ENCODE assay signal across 8 cellular contexts in genomic region chrX:63275127-63275526, GRCh38.
DNase-seq lines count a peak whose midpoint lies in the region; ATAC-seq and TF ChIP-seq lines count a peak whose summit lies in the region.

No MANE protein-coding gene starts in this region.

- H2AFZ ChIP-seq in PC-9, result no peak overlapping the region

- no peak overlapping the region for H3K4me3 Mint-ChIP-seq in stimulated activated naive B cell treated with anti-CD40 and anti-IgM and Interleukin-4, amounts not matched to agents 10 μg/mL and 1 μg/mL and 100 μg/mL, for 72 hours

- H3K27ac ChIP-seq in PC-9, result no peak overlapping the region
- no peak overlapping the region for H3K27ac ChIP-seq in stomach

- no peaks in the 10 kb centered on the region for H3K9me3 ChIP-seq in PC-9 (ENCODE audit: insufficient read depth, low read depth)
- no peaks in the 10 kb centered on the region for H3K9me3 ChIP-seq in stomach

- no peaks in the 10 kb centered on the region for H3K79me2 ChIP-seq in PC-9 (ENCODE audit: low read depth)

- TF ChIP-seq EP300 in stomach (IDR thresholded peaks at IDR 0.05), result no peak

- H3K27me3 ChIP-seq in PC-9 (ENCODE audit: insufficient read depth, low read depth), result no peaks in the 10 kb centered on the region
- H3K27me3 ChIP-seq in stomach, result no peaks in the 10 kb centered on the region

- H4K20me1 ChIP-seq in PC-9 (ENCODE audit: insufficient read depth), result no peaks in the 10 kb centered on the region

- H3K4me1 ChIP-seq in PC-9 (replicated peaks; ENCODE audit: insufficient read depth), result no peaks in the 10 kb centered on the region
- no peaks in the 10 kb centered on the region for H3K4me1 ChIP-seq in stomach

- ATAC-seq in stimulated activated naive B cell treated with anti-CD40 and anti-IgM and Interleukin-4, amounts not matched to agents 10 μg/mL and 1 μg/mL and 100 μg/mL, for 72 hours (replicated peaks), result no peak
- ATAC-seq in HG03280 (IDR thresholded peaks at IDR 0.05; ENCODE audit: unreplicated experiment), result no peak

- intact Hi-C loops in PC-9 (cut with micrococcal nuclease; ENCODE audit: unreplicated experiment) (no loop called here), stomach (cut with DNase I; ENCODE audit: low total_unique reads) (no loop called here)

- H3K36me3 ChIP-seq in PC-9 (ENCODE audit: low read depth) (no peaks in the 10 kb centered on the region), stomach (no peaks in the 10 kb centered on the region)

- no peak for TF ChIP-seq POLR2A in stomach (IDR thresholded peaks at IDR 0.05)

- H3K9me3 Mint-ChIP-seq in stimulated activated naive B cell treated with anti-CD40 and anti-IgM and Interleukin-4, amounts not matched to agents 10 μg/mL and 1 μg/mL and 100 μg/mL, for 72 hours, result no peaks in the 10 kb centered on the region

- H3K4me3 ChIP-seq in PC-9 (no peak overlapping the region), fibroblast of villous mesenchyme (ENCODE audit: low read depth, low read length) (no peak overlapping the region), stomach (no peak overlapping the region)

- POLR2A ChIA-PET in PC-9 (lab: Charles Lee; ENCODE audit: unreplicated experiment), result no interaction called here

- CTCF ChIA-PET in PC-9 (lab: Charles Lee), result interaction anchor here (0.6 to 0.7 kb wide), 3 partner anchors 60 to 236 kb away, joined by 3 to 11 read pairs (median 3); no protein-coding TSS in a partner anchor

- no peaks in the 10 kb centered on the region for H3K9me2 ChIP-seq in PC-9 (ENCODE audit: insufficient read depth)

- peak; percentile 62 for TF ChIP-seq CTCF in PC-9 (conservative IDR thresholded peaks at IDR 0.05)
- peak; percentile 38 for TF ChIP-seq CTCF in fibroblast of villous mesenchyme (IDR thresholded peaks at IDR 0.05; ENCODE audit: insufficient read depth, low read depth, low read length)
- peak in 1 of 7 experiments; percentile 17 for TF ChIP-seq CTCF in stomach (IDR thresholded peaks at IDR 0.05)

- 24 to 36% (median 34%) methylated on average over 2 of the region's 2 CpGs for WGBS in stomach, 5 donors

- peak; percentile 3 for DNase-seq in Ammon's horn (ENCODE audit: low spot score)
- peak; percentile 10 for DNase-seq in GM19238 (ENCODE audit: insufficient read length, low spot score)
- peak in 1 of 2 experiments; percentile 12 for DNase-seq in PC-9
- no peak for DNase-seq in fibroblast of villous mesenchyme (ENCODE audit: low read depth)
- peak; percentile 4 for DNase-seq in stimulated activated naive B cell treated with anti-CD40 and anti-IgM and Interleukin-4, amounts not matched to agents 10 μg/mL and 1 μg/mL and 100 μg/mL, for 72 hours
- DNase-seq in stomach, result no peak
- no peak for DNase-seq in NCI-H526 (lab: John Stamatoyannopoulos, UW)

- BruUV-seq in PC-9 (replicated peaks; lab: Mats Ljungman, UMichigan), result no TSS peak

- H3K27me3 Mint-ChIP-seq in stimulated activated naive B cell treated with anti-CD40 and anti-IgM and Interleukin-4, amounts not matched to agents 10 μg/mL and 1 μg/mL and 100 μg/mL, for 72 hours, result no peaks in the 10 kb centered on the region

- no peak overlapping the region for H3K4me2 ChIP-seq in PC-9

- H3K27ac Mint-ChIP-seq in stimulated activated naive B cell treated with anti-CD40 and anti-IgM and Interleukin-4, amounts not matched to agents 10 μg/mL and 1 μg/mL and 100 μg/mL, for 72 hours, result no peak overlapping the region

- H3F3A ChIP-seq in PC-9 (ENCODE audit: insufficient read depth, low read depth), result no peaks in the 10 kb centered on the region

- no peaks in the 10 kb centered on the region for H3K36me3 Mint-ChIP-seq in stimulated activated naive B cell treated with anti-CD40 and anti-IgM and Interleukin-4, amounts not matched to agents 10 μg/mL and 1 μg/mL and 100 μg/mL, for 72 hours

- no peaks in the 10 kb centered on the region for H3K4me1 Mint-ChIP-seq in stimulated activated naive B cell treated with anti-CD40 and anti-IgM and Interleukin-4, amounts not matched to agents 10 μg/mL and 1 μg/mL and 100 μg/mL, for 72 hours

Comparison
In these comparisons a context has a peak if more than half of its experiments do, and no peak if none do; other contexts are left out.
1. DNase-seq: peak in Ammon's horn (single experiment), GM19238 (single experiment) and stimulated activated naive B cell treated with anti-CD40 and anti-IgM and Interleukin-4, amounts not matched to agents 10 μg/mL and 1 μg/mL and 100 μg/mL, for 72 hours (single experiment); none in fibroblast of villous mesenchyme (single experiment), stomach (single experiment) and NCI-H526 (0 of 2).